Comparison of ENCODE assay signal across 8 cellular contexts in the genomic region with DNA sequence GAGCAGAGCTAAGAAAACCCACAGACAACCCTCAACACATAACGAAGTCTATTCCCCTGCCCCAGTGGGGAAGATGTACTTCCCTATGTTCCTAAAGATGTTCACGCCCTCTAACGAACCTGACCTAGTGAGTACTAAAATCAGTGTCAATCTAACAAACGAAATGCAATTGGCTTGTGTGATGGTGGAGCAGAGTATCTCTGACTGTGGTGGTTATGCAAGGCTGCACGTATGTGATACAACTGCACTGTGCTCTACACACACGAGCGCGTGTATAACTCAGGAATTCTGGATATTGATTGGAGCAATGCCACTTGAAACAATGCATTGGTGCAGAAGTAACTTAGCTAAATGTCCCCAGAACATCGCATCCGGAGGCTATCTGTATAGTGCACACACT. TPM values are rescaled to one million over a fixed set of nuclear protein-coding genes. Genes with fewer than 3 reads are reported as not detected.
DNase-seq lines count a peak whose midpoint lies in the region; ATAC-seq, FAIRE-seq and TF ChIP-seq lines count a peak whose summit lies in the region.

No MANE protein-coding gene starts in this region.

- H3K27me3 ChIP-seq in neutrophil = peaks cover 11% of the 10 kb centered on the region

- ATAC-seq in HG03442 (IDR thresholded peaks at IDR 0.05; ENCODE audit: unreplicated experiment) (no peak), GM18907 (IDR thresholded peaks at IDR 0.05; ENCODE audit: unreplicated experiment) (no peak), HG03432 (IDR thresholded peaks at IDR 0.05; ENCODE audit: unreplicated experiment) (no peak)

- H3K36me3 ChIP-seq in neutrophil = no peaks in the 10 kb centered on the region

- no peak for DNase-seq in GM12891 (ENCODE audit: insufficient read length, low spot score)
- DNase-seq in OCI-M1 (lab: John Stamatoyannopoulos, UW) = peak; percentile 66
- DNase-seq in epithelial cell of proximal tubule (ENCODE audit: low read depth) = no peak
- DNase-seq in medulla oblongata (ENCODE audit: extremely low spot score) = no peak

- no peak; the same call in 1 of the 2 replicates for TF ChIP-seq POLR2A in GM12891 (IDR thresholded peaks at IDR 0.05; ENCODE audit: low read depth, low read length)

- H3K9me3 ChIP-seq in neutrophil = no peaks in the 10 kb centered on the region

- H3K4me1 ChIP-seq in neutrophil (ENCODE audit: control insufficient read depth in 1 of 2, insufficient read depth in 1 of 2, low read depth in 1 of 2, low read length in 1 of 2) = peaks cover 18 to 19% of the 10 kb centered on the region in 2 experiments

- no peak overlapping the region for H3K27ac ChIP-seq in neutrophil

- H3K4me3 ChIP-seq in epithelial cell of proximal tubule (ENCODE audit: low read depth, low read length) (peak overlapping the region; percentile 93), neutrophil (ENCODE audit: low read depth in 1 of 2, low read length in 1 of 2) (peak overlapping the region; percentile 79 to 99)

- no peak for TF ChIP-seq CTCF in epithelial cell of proximal tubule (conservative IDR thresholded peaks at IDR 0.05; ENCODE audit: low read depth, low read length)
- no peak for TF ChIP-seq CTCF in neutrophil (IDR thresholded peaks at IDR 0.05)

- FAIRE-seq in GM12891 (lab: Jason Lieb, UNC) = peak; percentile 50

TF ChIP-seq in GM12891, 5 proteins besides CTCF, POLR2A, EP300 and RAD21:
- TF ChIP-seq TAF1 (IDR thresholded peaks at IDR 0.05; ENCODE audit: low read depth, low read length) = no peak
- no peak for TF ChIP-seq SPI1 (IDR thresholded peaks at IDR 0.05; ENCODE audit: low read depth, low read length)
- TF ChIP-seq PAX5 (IDR thresholded peaks at IDR 0.05; ENCODE audit: insufficient read depth, low read length, severe bottlenecking) = no peak
- no peak for TF ChIP-seq POU2F2 (IDR thresholded peaks at IDR 0.05; ENCODE audit: low read depth, low read length)
- no peak for TF ChIP-seq POLR2AphosphoS5 (IDR thresholded peaks at IDR 0.05; ENCODE audit: low read depth, low read length)
TF ChIP-seq in GM12891: peak in this region for 0.

RNA-seq across cellular contexts. Expression of gene ANKRD16, which starts 1.3 kb away (rescaled TPM):
- 5.1 TPM for polyA plus RNA-seq in GM12891 (2012; ENCODE audit: low read depth, missing spikeins)
- total RNA-seq in epithelial cell of proximal tubule = 3.7 and 8.0 TPM in 2 replicates

RNA-seq across cellular contexts. Expression of gene FBH1, which starts 1.7 kb away (rescaled TPM):
- polyA plus RNA-seq in GM12891 (2012; ENCODE audit: low read depth, missing spikeins) = 33.5 TPM
- 48.3 and 68.4 TPM in 2 replicates for total RNA-seq in epithelial cell of proximal tubule
